Comparison of ENCODE assay signal across 19 cellular contexts in genomic region chr1:72745413-72745812, GRCh38.
"Had no signal": no experiment of that assay in that cellular context is flagged by ENCODE, and none has a peak within 500 bp of the region (broad histone marks: within the 10 kb centered on the region; RNA-seq: fewer than 3 reads in every experiment).

No MANE protein-coding gene starts in this region.

- ATAC-seq: naive thymus-derived CD4-positive, alpha-beta T cell; naive thymus-derived CD8-positive, alpha-beta T cell; natural killer cell; natural killer cell treated with Interleukin-12 subunit alpha and Interleukin-12 subunit beta and Interleukin-15 and Interleukin-18, amount 100 ng/mL, for 72 hours; pancreas; psoas muscle; right cardiac atrium; right lobe of liver; sciatic nerve had no signal

- H3K27me3 ChIP-seq: neural progenitor cell, neutrophil, ovary, pancreas, right atrium auricular region, right lobe of liver, sigmoid colon, spleen had no signal

- H2AFZ ChIP-seq: neural progenitor cell, parathyroid adenoma had no signal

- H3K9ac ChIP-seq: neural progenitor cell, parathyroid adenoma had no signal

- H3K4me2 ChIP-seq: neural progenitor cell, smooth muscle cell had no signal

- H3K4me3 ChIP-seq: neural progenitor cell, ovary, pancreas, prostate gland, psoas muscle, right atrium auricular region, right lobe of liver, sigmoid colon, skin epidermis, smooth muscle cell, spleen had no signal

- H3K9me3 ChIP-seq: neutrophil, ovary, pancreas, prostate gland, psoas muscle, right atrium auricular region, right lobe of liver, sigmoid colon had no signal

- H3K27ac ChIP-seq: neural progenitor cell, neutrophil, ovary, pancreas, parathyroid adenoma, prostate gland, psoas muscle, right atrium auricular region, right lobe of liver, sigmoid colon, skin epidermis, spleen had no signal

- H3K79me2 ChIP-seq: parathyroid adenoma had no signal

- H3K36me3 ChIP-seq: neural progenitor cell, neutrophil, ovary, pancreas, prostate gland, right atrium auricular region, right lobe of liver, sigmoid colon, spleen had no signal
